Comparison of ENCODE assay signal across 21 cellular contexts in genomic region chr6:42123379-42124103, GRCh38. TPM values are rescaled to one million over a fixed set of nuclear protein-coding genes. Genes with fewer than 3 reads are reported as not detected.
DNase-seq lines count a peak whose midpoint lies in the region; ATAC-seq and TF ChIP-seq lines count a peak whose summit lies in the region.
"Had no signal": no experiment of that assay in that cellular context is flagged by ENCODE, and none has a peak within 500 bp of the region (broad histone marks: within the 10 kb centered on the region; RNA-seq: fewer than 3 reads in every experiment).

No MANE protein-coding gene starts in this region.

- POLR2A ChIA-PET in HCT116 (lab: Charles Lee) = interaction anchor here (1.3 to 2.7 kb wide), 2 partner anchors 13 to 14 kb away, joined by 3 to 11 read pairs; no protein-coding TSS in a partner anchor

- DNase-seq in HCT116 (ENCODE audit: low read depth, low spot score) = no peak
- DNase-seq in breast epithelium (ENCODE audit: low spot score in 2 of 2) = no peak
- no peak for DNase-seq in left ventricle myocardium inferior
- DNase-seq in mesendoderm = no peak
- no peak for DNase-seq in ACHN
- DNase-seq: activated CD4-positive, CD25-positive, alpha-beta regulatory T cell; effector CD8-positive, alpha-beta T cell; Karpas-422; NCI-H1092 treated with DMSO at 0.1 percent for 48 hours; NCI-H526; SJCRH30; stimulated activated CD4-positive, alpha-beta T cell treated with anti-CD3 and anti-CD28 coated beads, Interleukin-15, amount 100 ng/mL, for 24 hours; T-helper 2 cell had no signal

- RAD21 ChIA-PET in HCT116 (lab: Charles Lee; ENCODE audit: low non-redundant PET in 1 of 2, low total read pairs in 2 of 2, uncharacterized antibody in 2 of 2, unreplicated experiment in 2 of 2) = no interaction called here

- peak overlapping the region; percentile 76 for H3K4me2 ChIP-seq in HCT116 (ENCODE audit: low read length)
- H3K4me2 ChIP-seq in mesendoderm (ENCODE audit: low read length) = no peak overlapping the region

- H3K4me1 ChIP-seq in HCT116 (ENCODE audit: control insufficient read depth in 1 of 2, insufficient read depth in 2 of 2, low read length in 2 of 2) = peaks cover 45 to 65% of the 10 kb centered on the region in 2 experiments
- peaks cover 0 to 6% of the 10 kb centered on the region in 2 donors for H3K4me1 ChIP-seq in breast epithelium
- peaks cover 22% of the 10 kb centered on the region for H3K4me1 ChIP-seq in left ventricle myocardium inferior
- H3K4me1 ChIP-seq in mesendoderm (ENCODE audit: control insufficient read depth, low read depth, low read length) = no peaks in the 10 kb centered on the region
- H3K4me1 ChIP-seq: SJCRH30 had no signal

- H3K79me1 ChIP-seq in mesendoderm (ENCODE audit: low read length) = no peaks in the 10 kb centered on the region

- BruUV-seq in HCT116 (replicated peaks; lab: Mats Ljungman, UMichigan) = no TSS peak

- H3K9me2 ChIP-seq in HCT116 (ENCODE audit: insufficient read depth) = no peaks in the 10 kb centered on the region

- H3K56ac ChIP-seq in mesendoderm (ENCODE audit: low read length) = no peak overlapping the region

- ATAC-seq in HCT116 (no peak), GM19397 (IDR thresholded peaks at IDR 0.05; ENCODE audit: unreplicated experiment) (no peak), GM21737 (IDR thresholded peaks at IDR 0.05; ENCODE audit: unreplicated experiment) (no peak)
- ATAC-seq: activated T-helper 17 cell treated with anti-CD3 and anti-CD28 coated beads, Interleukin-2, amount 50 U/mL, for 72 hours had no signal

- no peak overlapping the region for H4K8ac ChIP-seq in mesendoderm (ENCODE audit: low read depth, low read length)

- TF ChIP-seq CTCF in HCT116 (IDR thresholded peaks at IDR 0.05 in 2 of 3, conservative IDR thresholded peaks at IDR 0.05 in 1 of 3; ENCODE audit: borderline replicate concordance in 1 of 3, insufficient read depth in 1 of 3, low read depth in 2 of 3, low read length in 2 of 3) (no peak), breast epithelium (IDR thresholded peaks at IDR 0.05) (no peak), left ventricle myocardium inferior (IDR thresholded peaks at IDR 0.05; ENCODE audit: borderline replicate concordance) (no peak)

- CTCF ChIA-PET in HCT116 (lab: Charles Lee) = interaction anchor here (0.6 to 0.9 kb wide), 2 partner anchors 10 to 55 kb away, joined by 3 read pairs; no protein-coding TSS in a partner anchor

- H2BK5ac ChIP-seq in mesendoderm (ENCODE audit: low read length) = no peak overlapping the region

- TF ChIP-seq POLR2A in HCT116 (IDR thresholded peaks at IDR 0.05; ENCODE audit: borderline replicate concordance, extremely low read depth, insufficient read depth, insufficient read length) = no peak
- TF ChIP-seq POLR2A in breast epithelium (IDR thresholded peaks at IDR 0.05) = no peak

- H3K27ac ChIP-seq in HCT116 (ENCODE audit: low read depth, low read length) = peak overlapping the region; percentile 50
- peak overlapping the region; percentile 90 to 94 for H3K27ac ChIP-seq in breast epithelium
- peak overlapping the region; percentile 66 for H3K27ac ChIP-seq in left ventricle myocardium inferior (replicated peaks)
- H3K27ac ChIP-seq in skin epidermis = peak overlapping the region in 20 of 21 experiments; percentile 37 to 92 (median 80)
- no peak overlapping the region for H3K27ac ChIP-seq in mesendoderm (ENCODE audit: low read depth, low read length)
- H3K27ac ChIP-seq: SJCRH30 had no signal

- H3K18ac ChIP-seq in mesendoderm (ENCODE audit: low read length) = no peak overlapping the region

- TF ChIP-seq RAD21 in HCT116 (IDR thresholded peaks at IDR 0.05; ENCODE audit: low read depth) = no peak

- no peak overlapping the region for H3K4ac ChIP-seq in mesendoderm (ENCODE audit: low read depth, low read length)

- intact Hi-C loops in HCT116 (cut with micrococcal nuclease) = no loop called here
- intact Hi-C loops in breast epithelium (cut with DNase I; ENCODE audit: low total_unique reads) = no loop called here
- intact Hi-C loops in left ventricle myocardium inferior (cut with micrococcal nuclease) = no loop called here

- H3K9ac ChIP-seq in HCT116 (ENCODE audit: low read length) (0 out of 2 replicates have a peak overlapping the region, but pooled peaks have one; percentile 24), mesendoderm (ENCODE audit: low read length) (no peak overlapping the region)

- H3K4me3 ChIP-seq in HCT116 (replicated peaks in 1 of 2; ENCODE audit: low read depth in 1 of 2, low read length in 2 of 2) = no peak overlapping the region
- H3K4me3 ChIP-seq in breast epithelium = no peak overlapping the region
- H3K4me3 ChIP-seq in left ventricle myocardium inferior = no peak overlapping the region
- H3K4me3 ChIP-seq in skin epidermis = no peak overlapping the region
- no peak overlapping the region for H3K4me3 ChIP-seq in mesendoderm (ENCODE audit: low read length)
- H3K4me3 ChIP-seq: SJCRH30, upper lobe of left lung had no signal

- peaks cover 16 to 29% of the 10 kb centered on the region in 2 experiments; a peak in 2 of 4 replicates for H3K36me3 ChIP-seq in HCT116 (ENCODE audit: control insufficient read depth in 1 of 2, insufficient read depth in 2 of 2, low read length in 2 of 2)
- no peaks in the 10 kb centered on the region for H3K36me3 ChIP-seq in breast epithelium
- no peaks in the 10 kb centered on the region for H3K36me3 ChIP-seq in left ventricle myocardium inferior
- H3K36me3 ChIP-seq in mesendoderm (ENCODE audit: control insufficient read depth, insufficient read depth, low read length) = peaks cover 14% of the 10 kb centered on the region
- H3K36me3 ChIP-seq: SJCRH30 had no signal

- WGBS in mesendoderm (ENCODE audit: extremely low coverage, insufficient coverage, low lambda C conversion rate) = no CpG with 5 or more reads among the region's 11 CpGs

- no peak overlapping the region for H2BK120ac ChIP-seq in mesendoderm (ENCODE audit: low read depth, low read length)

- H4K5ac ChIP-seq in mesendoderm (ENCODE audit: low read length) = no peak overlapping the region

- H3K27me3 ChIP-seq in HCT116 (ENCODE audit: insufficient read depth, low read length) (no peaks in the 10 kb centered on the region), breast epithelium (no peaks in the 10 kb centered on the region), left ventricle myocardium inferior (ENCODE audit: low read depth) (no peaks in the 10 kb centered on the region), mesendoderm (ENCODE audit: insufficient read depth, low read length, poor library complexity) (no peaks in the 10 kb centered on the region)
- H3K27me3 ChIP-seq: upper lobe of left lung had no signal

- H2AFZ ChIP-seq in HCT116 (ENCODE audit: low read depth, low read length, poor library complexity, severe bottlenecking) = no peak overlapping the region

- no peak overlapping the region for H3K23ac ChIP-seq in mesendoderm (ENCODE audit: low read length)

- H3K79me2 ChIP-seq in HCT116 (ENCODE audit: insufficient read depth, low read length) (0 out of 2 replicates have a peak, but pooled peaks cover 3% of the 10 kb centered on the region), mesendoderm (ENCODE audit: control insufficient read depth, insufficient read depth, low read length) (no peaks in the 10 kb centered on the region)

- in situ Hi-C loops in ACHN (cut with HindIII; ENCODE audit: low pct_ligation_motif_present, low pct_unique_long_range_greater_than_20kb, low sequenced_read_pairs) = no loop called here

- H4K20me1 ChIP-seq in HCT116 (ENCODE audit: insufficient read depth) = no peaks in the 10 kb centered on the region

- H2BK15ac ChIP-seq in mesendoderm (replicated peaks; ENCODE audit: low read depth) = no peak overlapping the region

- H2AK5ac ChIP-seq in mesendoderm (ENCODE audit: low read length) = no peak overlapping the region

- H3K9me3 ChIP-seq in HCT116 (ENCODE audit: control insufficient read depth in 1 of 2, insufficient read depth in 1 of 2, low read depth in 1 of 2, low read length in 2 of 2) (no peaks in the 10 kb centered on the region), breast epithelium (no peaks in the 10 kb centered on the region), left ventricle myocardium inferior (replicated peaks) (no peaks in the 10 kb centered on the region)
- H3K9me3 ChIP-seq: SJCRH30, upper lobe of left lung had no signal

TF ChIP-seq in HCT116, 20 proteins besides CTCF, POLR2A, EP300 and RAD21 (continues in another document):
- TF ChIP-seq, protein P1, sequence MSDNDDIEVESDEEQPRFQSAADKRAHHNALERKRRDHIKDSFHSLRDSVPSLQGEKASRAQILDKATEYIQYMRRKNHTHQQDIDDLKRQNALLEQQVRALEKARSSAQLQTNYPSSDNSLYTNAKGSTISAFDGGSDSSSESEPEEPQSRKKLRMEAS (IDR thresholded peaks at IDR 0.05) = no peak
- no peak for TF ChIP-seq YY1 (IDR thresholded peaks at IDR 0.05; ENCODE audit: extremely low read depth, insufficient replicate concordance, low read depth, low read length)

RNA-seq across cellular contexts. Expression of gene C6orf132, which starts 18.9 kb away (rescaled TPM):
- 18.9 TPM for total RNA-seq in HCT116 (2021; ENCODE audit: unreplicated experiment)
- polyA plus RNA-seq in HCT116 (2012) = 14.6 and 15.1 TPM in 2 replicates
- total RNA-seq in breast epithelium = 10 to 100 TPM in 2 of 3 donors, 1 to 10 TPM in 1; 4.2 to 20.2 (median 10.2) TPM
- total RNA-seq in left ventricle myocardium inferior = 1.4 TPM
- 41.7 TPM for polyA plus RNA-seq in mesendoderm (2013, experiment 1 of 2)
- 44.6 TPM for polyA plus RNA-seq in mesendoderm (2013, experiment 2 of 2)
- total RNA-seq: SJCRH30 had no signal
- polyA plus RNA-seq: neural cell had no signal

RNA-seq across cellular contexts. Expression of gene GUCA1A, which starts 49.6 kb away (rescaled TPM):
- total RNA-seq in HCT116 (2021; ENCODE audit: unreplicated experiment) (not detected), breast epithelium (not detected), left ventricle myocardium inferior (not detected)
- polyA plus RNA-seq in HCT116 (2012) = not detected in 2 replicates
- polyA plus RNA-seq in mesendoderm (2013, experiment 1 of 2) = 0.73 TPM
- polyA plus RNA-seq in mesendoderm (2013, experiment 2 of 2) = 0.78 TPM
- total RNA-seq: activated CD8-positive, alpha-beta memory T cell treated with anti-CD3 and anti-CD28 coated beads for 36 hours; lung microvascular endothelial cell; SJCRH30; upper lobe of left lung had no signal
